14 cellular contexts compared by ENCODE assay signal in the genomic region with DNA sequence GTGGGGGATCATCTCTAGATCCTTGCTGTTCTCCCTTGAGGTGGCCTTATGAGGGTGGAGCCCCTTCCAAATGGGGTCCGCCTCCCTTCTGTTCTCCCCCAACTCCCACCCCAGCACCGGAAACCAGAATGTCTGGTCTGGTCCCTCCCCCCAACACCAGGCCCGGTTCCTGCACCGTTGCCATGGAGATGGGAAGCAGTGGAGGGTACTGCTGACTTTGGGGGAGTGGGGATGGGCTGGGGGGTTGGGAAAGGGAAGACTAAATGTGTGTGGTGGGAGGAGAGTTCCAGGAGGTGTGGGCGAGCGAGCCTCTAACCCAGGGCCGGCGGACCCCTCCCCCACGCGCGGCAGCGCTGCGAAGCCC. TPM values are rescaled to one million over a fixed set of nuclear protein-coding genes. Genes with fewer than 3 reads are reported as not detected.
A peak's percentile ranks its signal among the peaks of the same experiment; 100 is the strongest.
DNase-seq lines count a peak whose midpoint lies in the region; ATAC-seq and TF ChIP-seq lines count a peak whose summit lies in the region.
"Had no signal": no experiment of that assay in that cellular context is flagged by ENCODE, and none has a peak within 500 bp of the region (broad histone marks: within the 10 kb centered on the region; RNA-seq: fewer than 3 reads in every experiment).

No MANE protein-coding gene starts in this region.

- no peak overlapping the region for H3K4ac ChIP-seq in mesendoderm (ENCODE audit: low read depth, low read length)

- no peak overlapping the region for H3K9ac ChIP-seq in mesendoderm (ENCODE audit: low read length)

- H3K27me3 Mint-ChIP-seq in stimulated activated naive CD8-positive, alpha-beta T cell treated with anti-CD3 and anti-CD28 coated beads, Interleukin-15, amount 100 ng/mL, for 72 hours = peaks cover 38% of the 10 kb centered on the region
- peaks cover 38 to 66% (median 48%) of the 10 kb centered on the region in 3 donors for H3K27me3 Mint-ChIP-seq in CD14-positive monocyte (ENCODE audit: low read depth in 3 of 3)

- H3K36me3 ChIP-seq in ascending aorta (no peaks in the 10 kb centered on the region), mesendoderm (ENCODE audit: control insufficient read depth, insufficient read depth, low read length) (no peaks in the 10 kb centered on the region), spleen (no peaks in the 10 kb centered on the region)

- peak overlapping the region; percentile 15 for H3K56ac ChIP-seq in mesendoderm (ENCODE audit: low read length)

- no peak overlapping the region for H4K5ac ChIP-seq in mesendoderm (ENCODE audit: low read length)

- TF ChIP-seq CTCF in ascending aorta (IDR thresholded peaks at IDR 0.05) = no peak
- TF ChIP-seq CTCF in spleen (IDR thresholded peaks at IDR 0.05 in 8 of 11, conservative IDR thresholded peaks at IDR 0.05 in 3 of 11) = no peak
- TF ChIP-seq CTCF in CD14-positive monocyte (IDR thresholded peaks at IDR 0.05) = no peak

- no peaks in the 10 kb centered on the region for H3K9me3 ChIP-seq in ascending aorta
- H3K9me3 ChIP-seq in spleen = no peaks in the 10 kb centered on the region

- peak overlapping the region; percentile 33 to 44 for H3K4me3 ChIP-seq in ascending aorta
- no peak overlapping the region for H3K4me3 ChIP-seq in mesendoderm (ENCODE audit: low read length)
- peak overlapping the region in 1 of 8 donors; percentile 55 for H3K4me3 ChIP-seq in spleen

- no peak for TF ChIP-seq POLR2A in spleen (IDR thresholded peaks at IDR 0.05)

- H3K4me2 ChIP-seq in mesendoderm (ENCODE audit: low read length) = peak overlapping the region; percentile 18

- H3K4me3 Mint-ChIP-seq in stimulated activated naive CD8-positive, alpha-beta T cell treated with anti-CD3 and anti-CD28 coated beads, Interleukin-15, amount 100 ng/mL, for 72 hours = peak overlapping the region; percentile 43 to 54
- peak overlapping the region in 1 of 2 donors; percentile 70 for H3K4me3 Mint-ChIP-seq in CD14-positive monocyte
- H3K4me3 Mint-ChIP-seq: activated naive CD4-positive, alpha-beta T cell treated with anti-CD3 and anti-CD28 coated beads, Interleukin-2, amount 10 ng/mL, durations not matched to agents 7 days and 5 days had no signal

- no peaks in the 10 kb centered on the region for H3K79me2 ChIP-seq in mesendoderm (ENCODE audit: control insufficient read depth, insufficient read depth, low read length)

- H3K27ac ChIP-seq in ascending aorta (no peak overlapping the region), mesendoderm (ENCODE audit: low read depth, low read length) (no peak overlapping the region), spleen (no peak overlapping the region)
- H3K27ac ChIP-seq: C4-2B had no signal

- H2BK5ac ChIP-seq in mesendoderm (ENCODE audit: low read length) = no peak overlapping the region

- H2BK120ac ChIP-seq in mesendoderm (ENCODE audit: low read depth, low read length) = no peak overlapping the region

- no peaks in the 10 kb centered on the region for H3K36me3 Mint-ChIP-seq in CD14-positive monocyte
- H3K36me3 Mint-ChIP-seq: activated naive CD4-positive, alpha-beta T cell treated with anti-CD3 and anti-CD28 coated beads, Interleukin-2, amount 10 ng/mL, durations not matched to agents 7 days and 5 days had no signal

- no peak overlapping the region for H3K23ac ChIP-seq in mesendoderm (ENCODE audit: low read length)

- peaks cover 6 to 10% of the 10 kb centered on the region in 2 donors for H3K4me1 ChIP-seq in ascending aorta
- no peaks in the 10 kb centered on the region for H3K4me1 ChIP-seq in mesendoderm (ENCODE audit: control insufficient read depth, low read depth, low read length)
- H3K4me1 ChIP-seq in spleen = peaks cover 0 to 18% (median 14%) of the 10 kb centered on the region in 6 donors

- intact Hi-C loops in ascending aorta (cut with DNase I) (no loop called here), spleen (cut with DNase I; ENCODE audit: low total_unique reads) (no loop called here), CD14-positive monocyte (cut with micrococcal nuclease) (no loop called here)

- no peak overlapping the region for H3K27ac Mint-ChIP-seq in stimulated activated naive CD8-positive, alpha-beta T cell treated with anti-CD3 and anti-CD28 coated beads, Interleukin-15, amount 100 ng/mL, for 72 hours
- H3K27ac Mint-ChIP-seq in CD14-positive monocyte = no peak overlapping the region
- H3K27ac Mint-ChIP-seq: activated naive CD4-positive, alpha-beta T cell treated with anti-CD3 and anti-CD28 coated beads, Interleukin-2, amount 10 ng/mL, durations not matched to agents 7 days and 5 days had no signal

- H3K27me3 ChIP-seq in ascending aorta = peaks cover 15% of the 10 kb centered on the region
- H3K27me3 ChIP-seq in mesendoderm (ENCODE audit: insufficient read depth, low read length, poor library complexity) = peaks cover 2% of the 10 kb centered on the region
- H3K27me3 ChIP-seq in spleen (replicated peaks in 1 of 7) = peaks cover 0 to 97% (median 64%) of the 10 kb centered on the region in 7 donors

- no peaks in the 10 kb centered on the region for H3K79me1 ChIP-seq in mesendoderm (ENCODE audit: low read length)

- ATAC-seq in stimulated activated naive CD8-positive, alpha-beta T cell treated with anti-CD3 and anti-CD28 coated beads, Interleukin-15, amount 100 ng/mL, for 72 hours = no peak
- ATAC-seq in stimulated activated naive CD8-positive, alpha-beta T cell treated with anti-CD3 and anti-CD28 coated beads, Interleukin-15, Interleukin-2, amounts not matched to agents 100 U/mL and 50 U/mL, for 24 hours = no peak

- no peaks in the 10 kb centered on the region for H3K9me3 Mint-ChIP-seq in stimulated activated naive CD8-positive, alpha-beta T cell treated with anti-CD3 and anti-CD28 coated beads, Interleukin-15, amount 100 ng/mL, for 72 hours
- H3K9me3 Mint-ChIP-seq in CD14-positive monocyte = peaks cover 0 to 5% (median 0%) of the 10 kb centered on the region in 7 donors
- H3K9me3 Mint-ChIP-seq: activated naive CD4-positive, alpha-beta T cell treated with anti-CD3 and anti-CD28 coated beads, Interleukin-2, amount 10 ng/mL, durations not matched to agents 7 days and 5 days had no signal

- WGBS in mesendoderm (ENCODE audit: extremely low coverage, insufficient coverage, low lambda C conversion rate) = no CpG with 5 or more reads among the region's 13 CpGs
- 3 to 6% (median 4%) methylated on average over 12 to 13 of the region's 13 CpGs for WGBS in spleen, 5 donors

- H2AK5ac ChIP-seq in mesendoderm (ENCODE audit: low read length) = no peak overlapping the region

- DNase-seq in stimulated activated naive CD8-positive, alpha-beta T cell treated with anti-CD3 and anti-CD28 coated beads, Interleukin-15, amount 100 ng/mL, for 72 hours = no peak
- no peak for DNase-seq in stimulated activated naive CD8-positive, alpha-beta T cell treated with anti-CD3 and anti-CD28 coated beads, Interleukin-15, Interleukin-2, amounts not matched to agents 100 U/mL and 50 U/mL, for 24 hours
- DNase-seq in ascending aorta (ENCODE audit: low spot score in 2 of 2) (no peak), mesendoderm (peak; percentile 57), spleen (no peak), epidermal melanocyte (ENCODE audit: insufficient read length, low spot score) (no peak), CD14-positive monocyte (ENCODE audit: low spot score) (no peak), NCI-H2171 (lab: John Stamatoyannopoulos, UW) (no peak)
- DNase-seq: activated naive CD4-positive, alpha-beta T cell treated with anti-CD3 and anti-CD28 coated beads, Interleukin-2, amount 10 ng/mL, durations not matched to agents 7 days and 5 days; cortex of kidney; kidney had no signal

- no peak overlapping the region for H3K18ac ChIP-seq in mesendoderm (ENCODE audit: low read length)

- H4K8ac ChIP-seq in mesendoderm (ENCODE audit: low read depth, low read length) = no peak overlapping the region

- H3K4me1 Mint-ChIP-seq in stimulated activated naive CD8-positive, alpha-beta T cell treated with anti-CD3 and anti-CD28 coated beads, Interleukin-15, amount 100 ng/mL, for 72 hours = peaks cover 41% of the 10 kb centered on the region
- peaks cover 14% of the 10 kb centered on the region for H3K4me1 Mint-ChIP-seq in CD14-positive monocyte

- H2BK15ac ChIP-seq in mesendoderm (replicated peaks; ENCODE audit: low read depth) = no peak overlapping the region

RNA-seq across cellular contexts. Expression of a gene that starts 1.7 kb away (rescaled TPM):
- 1.3 TPM for total RNA-seq in ascending aorta
- polyA plus RNA-seq in mesendoderm (2013, experiment 1 of 2) = 0.22 TPM
- 0.11 TPM for polyA plus RNA-seq in mesendoderm (2013, experiment 2 of 2)
- total RNA-seq in spleen = 1 to 10 TPM in 2 of 7 donors, under 1 TPM in 4, not detected in 1; 0.14 to 1.8 (median 0.61) TPM
- polyA plus RNA-seq in spleen = under 1 TPM in 2 of 3 donors, not detected in 1; 0.07 to 0.32 TPM
- polyA plus RNA-seq in CD14-positive monocyte = not detected
- total RNA-seq: activated CD8-positive, alpha-beta memory T cell treated with anti-CD3 and anti-CD28 coated beads for 36 hours had no signal

RNA-seq across cellular contexts. Expression of a gene that starts 5.3 kb away (rescaled TPM):
- total RNA-seq in ascending aorta (not detected), spleen (10 to 100 TPM in 1 of 7 donors, 1 to 10 TPM in 6; 6.2 to 10.7 (median 9.0) TPM)
- polyA plus RNA-seq in mesendoderm (2013, experiment 1 of 2) = 2.5 TPM
- polyA plus RNA-seq in mesendoderm (2013, experiment 2 of 2) = 2.7 TPM
- polyA plus RNA-seq in spleen (1 to 10 TPM; 8.7 to 9.0 (median 8.9) TPM), CD14-positive monocyte (10 to 100 TPM in 1 of 2 donors, 1 to 10 TPM in 1; 8.2 to 49.1 TPM)

RNA-seq across cellular contexts. Expression of a gene that starts 52.4 kb away (rescaled TPM):
- total RNA-seq in ascending aorta (not detected), spleen (not detected)
- not detected for polyA plus RNA-seq in mesendoderm (2013, experiment 1 of 2)
- polyA plus RNA-seq in mesendoderm (2013, experiment 2 of 2) = not detected
- polyA plus RNA-seq in spleen (not detected), CD14-positive monocyte (not detected)
- total RNA-seq: activated CD8-positive, alpha-beta memory T cell treated with anti-CD3 and anti-CD28 coated beads for 36 hours; kidney; NCI-H460 had no signal
